28 cellular contexts compared by ENCODE assay signal in the genomic region with DNA sequence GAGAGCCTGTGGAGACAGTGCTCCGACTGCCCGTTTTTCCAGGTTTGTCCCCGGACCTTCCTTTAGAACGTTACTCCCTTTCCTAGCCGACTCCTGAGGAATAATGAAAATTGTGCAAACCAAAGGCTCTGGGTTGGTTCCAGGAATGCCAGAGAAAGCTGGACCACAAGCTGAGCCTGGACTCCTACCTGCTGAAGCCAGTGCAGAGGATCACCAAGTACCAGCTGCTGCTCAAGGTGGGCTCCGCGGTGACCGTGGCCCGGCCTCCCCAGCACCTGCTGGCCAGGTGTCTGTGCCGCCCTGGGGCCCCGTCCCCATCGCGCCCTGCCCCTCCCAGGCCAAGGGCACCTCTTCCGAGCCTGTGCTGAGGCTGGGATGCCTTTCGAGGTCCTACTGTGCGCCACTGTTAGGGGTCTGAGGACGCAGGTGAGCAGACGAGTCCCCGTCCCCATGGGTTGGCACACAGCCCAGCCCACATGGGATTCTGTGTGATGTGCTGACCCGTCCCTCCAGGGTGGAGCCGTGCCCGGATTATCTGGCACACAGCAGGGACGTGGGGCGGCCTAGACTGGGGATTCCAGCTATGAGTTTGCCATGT. TPM values are rescaled to one million over a fixed set of nuclear protein-coding genes. Genes with fewer than 3 reads are reported as not detected.
A peak's percentile ranks its signal among the peaks of the same experiment; 100 is the strongest.
DNase-seq lines count a peak whose midpoint lies in the region; ATAC-seq, FAIRE-seq and TF ChIP-seq lines count a peak whose summit lies in the region.
"Had no signal": no experiment of that assay in that cellular context is flagged by ENCODE, and none has a peak within 500 bp of the region (broad histone marks: within the 10 kb centered on the region; RNA-seq: fewer than 3 reads in every experiment).

No MANE protein-coding gene starts in this region.

- FAIRE-seq in urothelium cell line (lab: Jason Lieb, UNC), result peak; percentile 27

- no peak overlapping the region for H2AFZ ChIP-seq in neural progenitor cell (replicated peaks)
- H2AFZ ChIP-seq: GM23338, PC-9 had no signal

- H3F3A ChIP-seq in neural progenitor cell (ENCODE audit: low read depth), result no peaks in the 10 kb centered on the region

- H3K9ac ChIP-seq in neural progenitor cell, result no peak overlapping the region

- H3K36me3 ChIP-seq in heart left ventricle, result peaks cover 0 to 54% (median 35%) of the 10 kb centered on the region in 9 donors
- no peaks in the 10 kb centered on the region for H3K36me3 ChIP-seq in neural progenitor cell
- H3K36me3 ChIP-seq in uterus, result no peaks in the 10 kb centered on the region
- H3K36me3 ChIP-seq: HAP-1 had no signal

- WGBS in heart left ventricle, 4 donors, result 86 to 94% (median 90%) methylated on average over 16 to 24 of the region's 24 CpGs

- DNase-seq in heart left ventricle, result peak in 3 of 5 donors; percentile 21 to 51 (median 31)
- no peak for DNase-seq in left cardiac atrium
- DNase-seq in glutamatergic neuron, result peak; percentile 9
- DNase-seq in neural progenitor cell (ENCODE audit: low spot score), result no peak
- no peak for DNase-seq in urothelium cell line (ENCODE audit: low spot score)
- DNase-seq in EL, result no peak
- DNase-seq in uterus, result no peak
- DNase-seq: AML-193, C1 segment of cervical spinal cord, Calu3, DMS153, GF-D8, Karpas-422, MV-4-11, NCI-H1105 treated with DMSO at 0.1 percent for 48 hours, NCI-H2029 treated with DMSO at 0.1 percent for 48 hours, NCI-H446, NCI-H526, PC-9, RPMI8226, SIG-M5 had no signal

- H3K4me1 ChIP-seq in heart left ventricle (peaks cover 0 to 9% (median under 1%) of the 10 kb centered on the region in 12 donors), neural progenitor cell (no peaks in the 10 kb centered on the region), uterus (no peaks in the 10 kb centered on the region)

- H3K4me3 ChIP-seq in heart left ventricle (no peak overlapping the region), neural progenitor cell (no peak overlapping the region), uterus (no peak overlapping the region)
- H3K4me3 ChIP-seq: GM23338, HAP-1, PC-9 had no signal

- H3K9me3 Mint-ChIP-seq in glutamatergic neuron (ENCODE audit: unreplicated experiment) (peaks cover 4% of the 10 kb centered on the region), neural progenitor cell (no peaks in the 10 kb centered on the region)
- H3K9me3 Mint-ChIP-seq: CD8-positive, alpha-beta memory T cell; GM23338 had no signal

- no peak overlapping the region for H3K27ac Mint-ChIP-seq in glutamatergic neuron (ENCODE audit: unreplicated experiment)
- H3K27ac Mint-ChIP-seq in neural progenitor cell, result no peak overlapping the region

- H3K36me3 Mint-ChIP-seq in glutamatergic neuron (ENCODE audit: unreplicated experiment) (no peaks in the 10 kb centered on the region), neural progenitor cell (peaks cover 5% of the 10 kb centered on the region)

- no peak overlapping the region for H3K4me2 ChIP-seq in neural progenitor cell
- H3K4me2 ChIP-seq: GM23338, PC-9 had no signal

- peaks cover 12% of the 10 kb centered on the region for H3K27me3 Mint-ChIP-seq in glutamatergic neuron (ENCODE audit: unreplicated experiment)
- peaks cover 4% of the 10 kb centered on the region for H3K27me3 Mint-ChIP-seq in neural progenitor cell (ENCODE audit: insufficient read depth, low read depth)
- H3K27me3 Mint-ChIP-seq: CD8-positive, alpha-beta memory T cell had no signal

- no peak for ATAC-seq in heart left ventricle
- ATAC-seq in left cardiac atrium, result no peak
- ATAC-seq in HG03520 (IDR thresholded peaks at IDR 0.05; ENCODE audit: unreplicated experiment), result no peak

- TF ChIP-seq CTCF in heart left ventricle (IDR thresholded peaks at IDR 0.05) (no peak), glutamatergic neuron (IDR thresholded peaks at IDR 0.05; ENCODE audit: partially characterized antibody, unreplicated experiment) (no peak), neural progenitor cell (IDR thresholded peaks at IDR 0.05) (no peak), uterus (IDR thresholded peaks at IDR 0.05) (no peak)

- H3K4me3 Mint-ChIP-seq in glutamatergic neuron (ENCODE audit: unreplicated experiment) (no peak overlapping the region), neural progenitor cell (peak overlapping the region; percentile 18)
- H3K4me3 Mint-ChIP-seq: CD8-positive, alpha-beta memory T cell; GM23338 had no signal

- no peaks in the 10 kb centered on the region for H3K79me2 ChIP-seq in neural progenitor cell (ENCODE audit: low read depth)

- intact Hi-C loops in heart left ventricle (cut with DNase I) (no loop called here), left cardiac atrium (cut with DNase I) (no loop called here), uterus (cut with DNase I; ENCODE audit: low total_unique reads) (no loop called here)

- TF ChIP-seq POLR2A in heart left ventricle (IDR thresholded peaks at IDR 0.05), result no peak
- no peak for TF ChIP-seq POLR2A in uterus (IDR thresholded peaks at IDR 0.05)

- H3K27me3 ChIP-seq in heart left ventricle (no peaks in the 10 kb centered on the region), neural progenitor cell (no peaks in the 10 kb centered on the region), uterus (no peaks in the 10 kb centered on the region)

- H3K9me3 ChIP-seq in heart left ventricle (no peaks in the 10 kb centered on the region), neural progenitor cell (ENCODE audit: low read depth) (no peaks in the 10 kb centered on the region), uterus (no peaks in the 10 kb centered on the region)
- H3K9me3 ChIP-seq: HAP-1 had no signal

- H3K27ac ChIP-seq in heart left ventricle (no peak overlapping the region), neural progenitor cell (no peak overlapping the region), uterus (no peak overlapping the region)
- H3K27ac ChIP-seq: PC-9 had no signal

- H3K4me1 Mint-ChIP-seq in glutamatergic neuron (ENCODE audit: low read depth, unreplicated experiment) (peaks cover 14% of the 10 kb centered on the region), neural progenitor cell (peaks cover 11% of the 10 kb centered on the region)
- H3K4me1 Mint-ChIP-seq: CD8-positive, alpha-beta memory T cell had no signal

- no peaks in the 10 kb centered on the region for H4K20me1 ChIP-seq in neural progenitor cell (ENCODE audit: low read depth)

RNA-seq across cellular contexts. Expression of gene F7, which starts 20.5 kb away (rescaled TPM):
- total RNA-seq in heart left ventricle (under 1 TPM in 3 of 9 donors, not detected in 6; 0.10 to 0.41 (median 0.16) TPM), left cardiac atrium (under 1 TPM; 0.16 to 0.29 TPM), glutamatergic neuron (ENCODE audit: unreplicated experiment) (not detected), neural progenitor cell (ENCODE audit: low replicate concordance) (0.50 TPM in 1 of 2 replicates, not detected in the other), uterus (under 1 TPM in 1 of 4 donors, not detected in 3; 0.69 TPM)
- under 1 TPM in 1 of 2 donors, not detected in 1; 0.01 TPM for polyA plus RNA-seq in heart left ventricle
- total RNA-seq: A172, Calu3, M059J, PC-9 had no signal

RNA-seq across cellular contexts. Expression of gene F10, which starts 37.6 kb away (rescaled TPM):
- total RNA-seq in heart left ventricle, result 10 to 100 TPM in 4 of 9 donors, 1 to 10 TPM in 5; 2.4 to 13.6 (median 9.8) TPM
- polyA plus RNA-seq in heart left ventricle, result 1 to 10 TPM; 2.4 to 9.2 TPM
- total RNA-seq in left cardiac atrium, result 10 to 100 TPM; 17.5 to 19.6 TPM
- total RNA-seq in glutamatergic neuron (ENCODE audit: unreplicated experiment), result 0.74 TPM
- total RNA-seq in neural progenitor cell (ENCODE audit: low replicate concordance), result 2.0 and 6.8 TPM in 2 replicates
- 10 to 100 TPM in 2 of 4 donors, 1 to 10 TPM in 2; 6.8 to 56.8 (median 12.1) TPM for total RNA-seq in uterus
- total RNA-seq: Calu3; CD8-positive, alpha-beta memory T cell; Daoy; PC-9 had no signal
- polyA plus RNA-seq: CD8-positive, alpha-beta memory T cell had no signal

Comparison
In these comparisons a context has a peak if more than half of its experiments do, and no peak if none do; other contexts are left out.
1. DNase-seq: peak in heart left ventricle (3 of 5) and glutamatergic neuron (single experiment); none in left cardiac atrium (single experiment), neural progenitor cell (single experiment), urothelium cell line (single experiment), EL (single experiment) and uterus (0 of 2).